ENCODE assay signal across 12 cellular contexts in the genomic region with DNA sequence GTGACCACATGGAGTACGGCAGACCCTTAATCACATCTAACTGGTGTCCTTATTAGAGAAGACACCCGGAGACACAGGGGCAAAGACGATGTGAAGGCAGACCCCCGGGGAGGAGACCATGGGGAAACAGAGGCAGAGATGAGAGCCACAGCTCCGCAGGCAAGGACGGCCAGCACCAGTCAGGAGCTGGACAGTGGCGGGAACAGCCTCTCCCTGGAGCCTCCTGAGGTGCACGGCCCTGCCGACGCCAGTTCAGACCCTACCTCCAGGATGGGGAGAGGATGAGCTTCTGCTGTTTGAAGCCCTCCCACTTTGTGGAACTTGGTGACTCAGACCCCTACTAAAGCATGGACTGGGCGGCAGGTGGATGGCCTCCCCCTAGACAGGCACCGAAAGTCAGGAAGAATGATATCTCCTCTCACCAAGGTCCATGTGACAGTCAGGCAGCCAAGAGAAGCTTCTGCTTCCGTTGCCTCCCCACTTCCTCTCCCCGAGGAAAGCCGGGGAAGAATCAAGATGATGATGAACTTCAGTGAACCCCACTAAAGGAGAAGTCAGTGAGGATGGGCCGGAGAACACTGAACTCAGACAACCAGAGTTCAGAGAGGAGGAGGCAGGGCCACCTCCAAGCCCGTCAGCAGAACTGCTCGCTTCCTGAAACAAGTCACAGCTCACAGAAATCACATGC. TPM values are rescaled to one million over a fixed set of nuclear protein-coding genes. Genes with fewer than 3 reads are reported as not detected.
DNase-seq lines count a peak whose midpoint lies in the region; ATAC-seq and TF ChIP-seq lines count a peak whose summit lies in the region.
"Had no signal": no experiment of that assay in that cellular context is flagged by ENCODE, and none has a peak within 500 bp of the region (broad histone marks: within the 10 kb centered on the region; RNA-seq: fewer than 3 reads in every experiment).

No MANE protein-coding gene starts in this region.

- ATAC-seq in HG02840 (IDR thresholded peaks at IDR 0.05; ENCODE audit: low FRiP score, unreplicated experiment) (no peak), GM21825 (IDR thresholded peaks at IDR 0.05; ENCODE audit: unreplicated experiment) (no peak)
- ATAC-seq in activated naive CD4-positive, alpha-beta T cell treated with anti-CD3 and anti-CD28 coated beads, Interleukin-2, amount 50 U/mL, for 72 hours = no peak
- ATAC-seq: body of pancreas, foreskin keratinocyte had no signal

- no peaks in the 10 kb centered on the region for H3K9me3 Mint-ChIP-seq in activated naive CD4-positive, alpha-beta T cell treated with anti-CD3 and anti-CD28 coated beads, Interleukin-2, amount 50 U/mL, for 72 hours

- no peak for TF ChIP-seq CTCF in esophagus squamous epithelium (IDR thresholded peaks at IDR 0.05)
- no peak for TF ChIP-seq CTCF in sigmoid colon (IDR thresholded peaks at IDR 0.05)

- 81 to 83% methylated on average over 14 to 18 of the region's 18 CpGs for WGBS in esophagus squamous epithelium, 2 donors
- WGBS in sigmoid colon, 2 donors = 70 to 89% methylated on average over 18 of the region's 18 CpGs

- TF ChIP-seq EP300 in sigmoid colon (IDR thresholded peaks at IDR 0.05) = peak in 1 of 4 donors; percentile 58

- H3K36me3 Mint-ChIP-seq in activated naive CD4-positive, alpha-beta T cell treated with anti-CD3 and anti-CD28 coated beads, Interleukin-2, amount 50 U/mL, for 72 hours = no peaks in the 10 kb centered on the region

- H3K27ac Mint-ChIP-seq in activated naive CD4-positive, alpha-beta T cell treated with anti-CD3 and anti-CD28 coated beads, Interleukin-2, amount 50 U/mL, for 72 hours = no peak overlapping the region

- H3K9me3 ChIP-seq in esophagus squamous epithelium = no peaks in the 10 kb centered on the region
- H3K9me3 ChIP-seq in sigmoid colon = no peaks in the 10 kb centered on the region
- H3K9me3 ChIP-seq: body of pancreas had no signal

- H3K36me3 ChIP-seq in esophagus squamous epithelium (no peaks in the 10 kb centered on the region), sigmoid colon (no peaks in the 10 kb centered on the region)

- TF ChIP-seq POLR2A in esophagus squamous epithelium (IDR thresholded peaks at IDR 0.05) (no peak), sigmoid colon (IDR thresholded peaks at IDR 0.05) (no peak)

- H3K4me1 ChIP-seq in esophagus squamous epithelium (peaks cover 0 to 13% (median 5%) of the 10 kb centered on the region in 3 donors), sigmoid colon (peaks cover 0 to 17% (median 9%) of the 10 kb centered on the region in 4 donors)
- H3K4me1 ChIP-seq: foreskin keratinocyte had no signal

- H3K4me3 ChIP-seq in esophagus squamous epithelium (no peak overlapping the region), sigmoid colon (no peak overlapping the region)
- H3K4me3 ChIP-seq: body of pancreas had no signal

- H3K27me3 ChIP-seq in esophagus squamous epithelium (no peaks in the 10 kb centered on the region), sigmoid colon (no peaks in the 10 kb centered on the region)
- H3K27me3 ChIP-seq: body of pancreas, foreskin keratinocyte had no signal

- DNase-seq in GM19238 (ENCODE audit: insufficient read length, low spot score) (peak; percentile 27), NOMO-1 treated with DMSO at 0.1 percent for 48 hours (lab: John Stamatoyannopoulos, UW; ENCODE audit: unreplicated experiment) (peak; percentile 91), esophagus squamous epithelium (lab: John Stamatoyannopoulos, UW) (no peak), sigmoid colon (peak; percentile 83), LoVo (ENCODE audit: low spot score) (no peak)
- no peak for DNase-seq in activated naive CD4-positive, alpha-beta T cell treated with anti-CD3 and anti-CD28 coated beads, Interleukin-2, amount 50 U/mL, for 72 hours (ENCODE audit: low spot score in 2 of 2)
- DNase-seq: DND-41, foreskin keratinocyte, NCI-H1105 had no signal

- H3K27ac ChIP-seq in esophagus squamous epithelium (peak overlapping the region in 3 of 4 donors; percentile 25 to 70 (median 42)), sigmoid colon (peak overlapping the region in 3 of 4 donors; percentile 26 to 50 (median 42))
- H3K27ac ChIP-seq: foreskin keratinocyte had no signal

- intact Hi-C loops in esophagus squamous epithelium (cut with DNase I) (no loop called here), sigmoid colon (cut with DNase I) (no loop called here)

RNA-seq across cellular contexts. Expression of gene RAB20, which starts 25.4 kb away (rescaled TPM):
- total RNA-seq in esophagus squamous epithelium (1 to 10 TPM; 1.3 to 7.2 (median 4.3) TPM), sigmoid colon (10 to 100 TPM in 3 of 4 donors, 1 to 10 TPM in 1; 6.9 to 21.3 (median 15.1) TPM)
- polyA plus RNA-seq in sigmoid colon = 10 to 100 TPM; 48.8 to 61.7 (median 59.5) TPM
- 10 to 100 TPM in 1 of 2 donors, under 1 TPM in 1; 0.30 to 18.5 TPM for total RNA-seq in activated naive CD4-positive, alpha-beta T cell treated with anti-CD3 and anti-CD28 coated beads, Interleukin-2, amount 50 U/mL, for 72 hours

Comparison
In these comparisons a context has a peak if more than half of its experiments do, and no peak if none do; other contexts are left out.
1. DNase-seq: peak in GM19238 (single experiment), NOMO-1 treated with DMSO at 0.1 percent for 48 hours (single experiment) and sigmoid colon (single experiment); none in esophagus squamous epithelium (single experiment), activated naive CD4-positive, alpha-beta T cell treated with anti-CD3 and anti-CD28 coated beads, Interleukin-2, amount 50 U/mL, for 72 hours (0 of 2) and LoVo (single experiment).